Comparison of ENCODE assay signal across 15 cellular contexts in genomic region chr15:68205558-68205944, GRCh38. TPM values are rescaled to one million over a fixed set of nuclear protein-coding genes. Genes with fewer than 3 reads are reported as not detected.
DNase-seq lines count a peak whose midpoint lies in the region; ATAC-seq and TF ChIP-seq lines count a peak whose summit lies in the region.
"Had no signal": no experiment of that assay in that cellular context is flagged by ENCODE, and none has a peak within 500 bp of the region (broad histone marks: within the 10 kb centered on the region; RNA-seq: fewer than 3 reads in every experiment).

No MANE protein-coding gene starts in this region.

- TF ChIP-seq RAD21 in liver (IDR thresholded peaks at IDR 0.05) = no peak

- ATAC-seq in WTC11 (no peak), HG03139 (IDR thresholded peaks at IDR 0.05; ENCODE audit: unreplicated experiment) (no peak)

- DNase-seq in T-helper 2 cell treated with Interferon-gamma antibody and Interleukin-4, amounts not matched to agents 5 μg/mL and 100 μg/mL, for 36 hours (ENCODE audit: low spot score) = no peak
- no peak for DNase-seq in T-helper 2 cell
- DNase-seq in WTC11 (ENCODE audit: low spot score) = no peak
- no peak for DNase-seq in stomach
- DNase-seq in cortex of kidney (lab: John Stamatoyannopoulos, UW) = no peak
- no peak for DNase-seq in HFFc6
- DNase-seq: immature natural killer cell; occipital lobe; OCI-M1; stimulated activated CD4-positive, alpha-beta T cell treated with anti-CD3 and anti-CD28 coated beads, Interleukin-2, amount 100 ng/mL, for 48 hours; T1000 had no signal

- TF ChIP-seq POLR2A in stomach (IDR thresholded peaks at IDR 0.05) = no peak

- H3K27me3 Mint-ChIP-seq in T-helper 2 cell treated with Interferon-gamma antibody and Interleukin-4, amounts not matched to agents 5 μg/mL and 100 μg/mL, for 36 hours (ENCODE audit: low read depth) = no peaks in the 10 kb centered on the region
- H3K27me3 Mint-ChIP-seq in WTC11 (ENCODE audit: low read depth) = no peaks in the 10 kb centered on the region
- H3K27me3 Mint-ChIP-seq in HFFc6 (ENCODE audit: insufficient read depth) = peaks cover 1% of the 10 kb centered on the region
- H3K27me3 Mint-ChIP-seq: stimulated activated naive CD8-positive, alpha-beta T cell treated with anti-CD3 and anti-CD28 coated beads, Interleukin-15, Interleukin-2, amounts not matched to agents 100 ng/mL and 50 ng/mL, for 24 hours had no signal

- H3K9me3 Mint-ChIP-seq in T-helper 2 cell treated with Interferon-gamma antibody and Interleukin-4, amounts not matched to agents 5 μg/mL and 100 μg/mL, for 36 hours = no peaks in the 10 kb centered on the region
- H3K9me3 Mint-ChIP-seq in WTC11 (no peaks in the 10 kb centered on the region), HFFc6 (no peaks in the 10 kb centered on the region)
- H3K9me3 Mint-ChIP-seq: immature natural killer cell; stimulated activated naive CD8-positive, alpha-beta T cell treated with anti-CD3 and anti-CD28 coated beads, Interleukin-15, Interleukin-2, amounts not matched to agents 100 ng/mL and 50 ng/mL, for 24 hours had no signal

- TF ChIP-seq CTCF in WTC11 (IDR thresholded peaks at IDR 0.05) = no peak
- TF ChIP-seq CTCF in liver (IDR thresholded peaks at IDR 0.05; ENCODE audit: low read depth, low read length, missing input control) = no peak
- no peak for TF ChIP-seq CTCF in stomach (IDR thresholded peaks at IDR 0.05)
- TF ChIP-seq CTCF in HFFc6 (IDR thresholded peaks at IDR 0.05) = no peak

- H3K27me3 ChIP-seq in liver (ENCODE audit: control insufficient read depth in 4 of 4, insufficient read depth in 4 of 4, low read length in 3 of 4) (no peaks in the 10 kb centered on the region), stomach (no peaks in the 10 kb centered on the region)

- H3K9me3 ChIP-seq in liver (ENCODE audit: control insufficient read depth in 4 of 4, low read length in 3 of 4) (no peaks in the 10 kb centered on the region), stomach (no peaks in the 10 kb centered on the region)

- peak overlapping the region; percentile 16 to 60 for H3K27ac ChIP-seq in liver (ENCODE audit: low read depth in 1 of 2, low read length in 2 of 2)
- H3K27ac ChIP-seq in stomach = peak overlapping the region; percentile 34 to 84 (median 72)
- H3K27ac ChIP-seq: KMS-11 had no signal

- no peak overlapping the region for H3K9ac ChIP-seq in liver (ENCODE audit: low read depth in 1 of 2, low read length in 2 of 2)
- H3K9ac ChIP-seq: KMS-11 had no signal

- peak overlapping the region; percentile 70 for H3K4me3 Mint-ChIP-seq in T-helper 2 cell treated with Interferon-gamma antibody and Interleukin-4, amounts not matched to agents 5 μg/mL and 100 μg/mL, for 36 hours
- H3K4me3 Mint-ChIP-seq in WTC11 = no peak overlapping the region
- no peak overlapping the region for H3K4me3 Mint-ChIP-seq in HFFc6
- H3K4me3 Mint-ChIP-seq: immature natural killer cell; stimulated activated naive CD8-positive, alpha-beta T cell treated with anti-CD3 and anti-CD28 coated beads, Interleukin-15, Interleukin-2, amounts not matched to agents 100 ng/mL and 50 ng/mL, for 24 hours had no signal

- H3K4me3 ChIP-seq in liver (ENCODE audit: low read depth in 1 of 3, low read length in 3 of 3) = peak overlapping the region in 1 of 3 donors; percentile 25
- H3K4me3 ChIP-seq in stomach = peak overlapping the region; percentile 22 to 40 (median 34)

- TF ChIP-seq EP300 in stomach (IDR thresholded peaks at IDR 0.05) = no peak

- H3K36me3 Mint-ChIP-seq in T-helper 2 cell treated with Interferon-gamma antibody and Interleukin-4, amounts not matched to agents 5 μg/mL and 100 μg/mL, for 36 hours (ENCODE audit: low read depth) = peaks cover 10% of the 10 kb centered on the region
- H3K36me3 Mint-ChIP-seq in WTC11 (no peaks in the 10 kb centered on the region), HFFc6 (ENCODE audit: low read depth) (no peaks in the 10 kb centered on the region)
- H3K36me3 Mint-ChIP-seq: immature natural killer cell had no signal

- H3K4me1 Mint-ChIP-seq in T-helper 2 cell treated with Interferon-gamma antibody and Interleukin-4, amounts not matched to agents 5 μg/mL and 100 μg/mL, for 36 hours (ENCODE audit: low read depth) = peaks cover 39% of the 10 kb centered on the region
- peaks cover 45% of the 10 kb centered on the region for H3K4me1 Mint-ChIP-seq in WTC11
- no peaks in the 10 kb centered on the region for H3K4me1 Mint-ChIP-seq in HFFc6 (ENCODE audit: low read depth)

- H3K4me1 ChIP-seq in liver (ENCODE audit: control insufficient read depth in 4 of 4, insufficient read depth in 4 of 4, low read length in 3 of 4) (peaks cover 11 to 32% (median 17%) of the 10 kb centered on the region in 4 donors), stomach (peaks cover 34 to 61% (median 42%) of the 10 kb centered on the region in 4 donors)

- H3K27ac Mint-ChIP-seq in T-helper 2 cell treated with Interferon-gamma antibody and Interleukin-4, amounts not matched to agents 5 μg/mL and 100 μg/mL, for 36 hours = peak overlapping the region; percentile 82
- 0 out of 2 replicates have a peak overlapping the region, but pooled peaks have one; percentile 63 for H3K27ac Mint-ChIP-seq in WTC11
- no peak overlapping the region for H3K27ac Mint-ChIP-seq in HFFc6
- H3K27ac Mint-ChIP-seq: immature natural killer cell; stimulated activated naive CD8-positive, alpha-beta T cell treated with anti-CD3 and anti-CD28 coated beads, Interleukin-15, Interleukin-2, amounts not matched to agents 100 ng/mL and 50 ng/mL, for 24 hours had no signal

- H3K36me3 ChIP-seq in liver (ENCODE audit: control insufficient read depth in 4 of 4, insufficient read depth in 3 of 4, low read depth in 1 of 4, low read length in 3 of 4) (no peaks in the 10 kb centered on the region), stomach (peaks cover 0 to 7% (median 0%) of the 10 kb centered on the region in 4 donors)

- intact Hi-C loops in stomach (cut with DNase I; ENCODE audit: low total_unique reads) = no loop called here

- CTCF ChIA-PET in WTC11 (lab: Charles Lee) = interaction anchor here (0.9 to 3.8 kb wide), 5 partner anchors 10 to 101 kb away, joined by 3 to 25 read pairs (median 3); partner anchors contain the start of gene CLN6

- WGBS in liver = 66% methylated on average over 13 of the region's 13 CpGs
- 67 to 76% (median 68%) methylated on average over 6 to 13 of the region's 13 CpGs for WGBS in stomach, 5 donors

- POLR2A ChIA-PET in WTC11 (lab: Charles Lee) = interaction anchor here (0.6 to 0.9 kb wide), 2 partner anchors 23 to 53 kb away, joined by 3 to 8 read pairs; no protein-coding TSS in a partner anchor

TF ChIP-seq in WTC11, 78 proteins besides CTCF, POLR2A, EP300 and RAD21:
- no peak for TF ChIP-seq NFE2L1 (CRISPR knock-in tag; IDR thresholded peaks at IDR 0.05)
- no peak for TF ChIP-seq CREB1 (CRISPR knock-in tag; IDR thresholded peaks at IDR 0.05)
- TF ChIP-seq IRF1 (CRISPR knock-in tag; IDR thresholded peaks at IDR 0.05) = no peak
- TF ChIP-seq MAX (CRISPR knock-in tag; IDR thresholded peaks at IDR 0.05) = no peak
- TF ChIP-seq ZNF423 (CRISPR knock-in tag; IDR thresholded peaks at IDR 0.05) = no peak
- TF ChIP-seq RORB (CRISPR knock-in tag; IDR thresholded peaks at IDR 0.05) = no peak

TF ChIP-seq in liver, 16 proteins besides CTCF, POLR2A, EP300 and RAD21:
- TF ChIP-seq HNF4A (conservative IDR thresholded peaks at IDR 0.05) = no peak
- no peak for TF ChIP-seq HNF4G (IDR thresholded peaks at IDR 0.05)
- no peak for TF ChIP-seq YY1 (IDR thresholded peaks at IDR 0.05)
- TF ChIP-seq MAX (IDR thresholded peaks at IDR 0.05) = no peak
- TF ChIP-seq ZBTB33 (IDR thresholded peaks at IDR 0.05) = no peak
- no peak for TF ChIP-seq ATF3 (IDR thresholded peaks at IDR 0.05)
- TF ChIP-seq FOXA2 (IDR thresholded peaks at IDR 0.05) = no peak
- TF ChIP-seq JUND (IDR thresholded peaks at IDR 0.05) = no peak
- TF ChIP-seq EGR1 (IDR thresholded peaks at IDR 0.05; ENCODE audit: low read depth in 2 of 2) = no peak

RNA-seq across cellular contexts. Expression of gene CALML4, which starts 0.4 kb away (rescaled TPM):
- total RNA-seq in WTC11 (2021) (8.9 to 10.1 TPM (median 9.8 TPM) in 3 replicates), liver (1 to 10 TPM; 6.2 to 8.0 TPM), stomach (10 to 100 TPM in 4 of 5 donors, 1 to 10 TPM in 1; 7.6 to 24.3 (median 14.9) TPM)
- polyA plus RNA-seq in liver (1 to 10 TPM; 3.6 to 6.8 TPM), stomach (10 to 100 TPM in 2 of 3 donors, 1 to 10 TPM in 1; 9.8 to 13.8 (median 12.1) TPM)
- total RNA-seq in HFFc6 (2021; fragmentation: NEBNext Ultra II Directional; extraction: Animal tissue kit (Norgen Biotek cat#: 25700)) = 1 to 10 TPM in 3 of 6 experiments, under 1 TPM in 3; 0.40 to 1.9 (median 0.87) TPM

RNA-seq across cellular contexts. Expression of gene CLN6, which starts 24.0 kb away (rescaled TPM):
- 50.2 to 52.2 TPM (median 50.8 TPM) in 3 replicates for total RNA-seq in WTC11 (2021)
- total RNA-seq in liver = 10 to 100 TPM; 17.4 to 21.2 TPM
- polyA plus RNA-seq in liver = 10 to 100 TPM in 1 of 2 donors, 1 to 10 TPM in 1; 7.2 to 13.3 TPM
- total RNA-seq in stomach = 100 to 1,000 TPM in 1 of 5 donors, 10 to 100 TPM in 3, 1 to 10 TPM in 1; 6.4 to 151 (median 25.0) TPM
- 10 to 100 TPM in 1 of 3 donors, 1 to 10 TPM in 2; 8.7 to 17.1 (median 9.2) TPM for polyA plus RNA-seq in stomach
- 10 to 100 TPM; 26.0 to 45.0 (median 37.1) TPM for total RNA-seq in HFFc6 (2021; fragmentation: NEBNext Ultra II Directional; extraction: Animal tissue kit (Norgen Biotek cat#: 25700))
